In the genomic region with DNA sequence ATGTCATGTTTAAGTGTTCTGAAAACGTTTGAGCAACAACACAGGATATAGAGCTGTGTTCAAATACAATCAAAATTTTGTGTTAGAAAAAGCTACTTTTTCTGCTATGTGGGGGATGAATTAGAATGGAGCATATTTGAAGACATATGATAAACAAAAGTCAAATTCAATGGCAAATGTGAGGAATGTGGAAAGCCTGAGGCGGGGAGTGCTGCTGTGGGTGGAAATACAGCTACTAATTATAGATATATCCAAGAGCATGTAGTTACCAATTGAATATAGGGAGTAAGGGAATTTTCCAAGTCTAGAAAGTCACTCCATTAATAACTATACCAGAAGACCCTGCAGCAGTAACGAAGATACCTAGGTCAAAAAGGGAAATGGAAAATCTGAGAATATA, we compare ENCODE assay signal across 5 cellular contexts.
"Had no signal": no experiment of that assay in that cellular context is flagged by ENCODE, and none has a peak within 500 bp of the region (broad histone marks: within the 10 kb centered on the region; RNA-seq: fewer than 3 reads in every experiment).

No MANE protein-coding gene starts in this region.

- DNase-seq: H9, HCEC 1CT, IMR-90 had no signal

- H3K4me2 ChIP-seq: GM23338 had no signal

- H3K4me3 ChIP-seq: GM23338, K562 had no signal

- H2AFZ ChIP-seq: GM23338 had no signal
